Comparison of ENCODE assay signal across 8 cellular contexts in genomic region chr3:48918388-48919214, GRCh38.
DNase-seq lines count a peak whose midpoint lies in the region; ATAC-seq and TF ChIP-seq lines count a peak whose summit lies in the region.

Gene ARIH2, plus strand, starts transcription at chr3:48918842. Its CDS starts 8,717 bp downstream, at chr3:48927559.

- peak within 1 kb of the TSS; percentile 99 for H3K4me3 ChIP-seq in DOHH2 (ENCODE audit: low read length)
- H3K4me3 ChIP-seq in RWPE2 (ENCODE audit: severe bottlenecking), result peak within 1 kb of the TSS; percentile 65
- H3K4me3 ChIP-seq in fibroblast of pulmonary artery (replicated peaks; ENCODE audit: low read depth, low read length), result peak within 1 kb of the TSS; percentile 75

- H4K20me1 ChIP-seq in DOHH2 (ENCODE audit: control insufficient read depth, insufficient read depth, low read depth, low read length), result peaks cover 9% of the 10 kb centered on the region; the same call in 1 of the 2 replicates

- peak; percentile 71 for ATAC-seq in GM21717 (IDR thresholded peaks at IDR 0.05; ENCODE audit: unreplicated experiment)
- peak; percentile 91 for ATAC-seq in RWPE2 (ENCODE audit: low read depth)
- ATAC-seq in stimulated activated naive CD8-positive, alpha-beta T cell treated with anti-CD3 and anti-CD28 coated beads, Interleukin-15, amount 100 ng/mL, for 72 hours, result peak; percentile 89

- H3K9me2 ChIP-seq in DOHH2 (replicated peaks; ENCODE audit: control insufficient read depth, low read length), result no peaks in the 10 kb centered on the region

- H3K27me3 ChIP-seq in DOHH2 (ENCODE audit: control insufficient read depth, low read length) (no peaks in the 10 kb centered on the region), RWPE2 (ENCODE audit: insufficient read depth, poor library complexity, severe bottlenecking) (no peaks in the 10 kb centered on the region)

- H3K9me3 ChIP-seq in DOHH2 (ENCODE audit: control insufficient read depth, insufficient read depth, low read length) (no peaks in the 10 kb centered on the region), RWPE2 (ENCODE audit: severe bottlenecking) (no peaks in the 10 kb centered on the region)

- peaks cover 15% of the 10 kb centered on the region for H3K4me1 ChIP-seq in DOHH2 (ENCODE audit: control insufficient read depth, low read length)
- peaks cover 11% of the 10 kb centered on the region for H3K4me1 ChIP-seq in RWPE2 (ENCODE audit: insufficient read depth, poor library complexity, severe bottlenecking)

- H3K4me1 Mint-ChIP-seq in nephron, result peaks cover 14% of the 10 kb centered on the region
- peaks cover 37% of the 10 kb centered on the region for H3K4me1 Mint-ChIP-seq in stimulated activated naive CD8-positive, alpha-beta T cell treated with anti-CD3 and anti-CD28 coated beads, Interleukin-15, amount 100 ng/mL, for 72 hours

- DNase-seq in KBM-7, result peak; percentile 94
- DNase-seq in RWPE2 (ENCODE audit: low spot score), result peak; percentile 90
- peak; percentile 83 for DNase-seq in activated T-helper 9 cell treated with anti-CD3 and anti-CD28 coated beads, Interleukin-2, amount 50 U/mL, for 16 hours (ENCODE audit: low read depth)
- peak; percentile 94 for DNase-seq in fibroblast of pulmonary artery (ENCODE audit: low read depth)
- peak; percentile 92 to 95 for DNase-seq in stimulated activated naive CD8-positive, alpha-beta T cell treated with anti-CD3 and anti-CD28 coated beads, Interleukin-15, amount 100 ng/mL, for 72 hours

- H3K27me3 Mint-ChIP-seq in nephron (ENCODE audit: low read depth), result no peaks in the 10 kb centered on the region
- no peaks in the 10 kb centered on the region for H3K27me3 Mint-ChIP-seq in stimulated activated naive CD8-positive, alpha-beta T cell treated with anti-CD3 and anti-CD28 coated beads, Interleukin-15, amount 100 ng/mL, for 72 hours

- H3K4me2 ChIP-seq in DOHH2 (ENCODE audit: low read length), result peak within 1 kb of the TSS; percentile 76

- H3K79me2 ChIP-seq in DOHH2 (ENCODE audit: control insufficient read depth, low read length), result peaks cover 48% of the 10 kb centered on the region

- peak within 1 kb of the TSS; percentile 98 to 99 (median 99) for H3K27ac Mint-ChIP-seq in nephron
- H3K27ac Mint-ChIP-seq in stimulated activated naive CD8-positive, alpha-beta T cell treated with anti-CD3 and anti-CD28 coated beads, Interleukin-15, amount 100 ng/mL, for 72 hours, result peak within 1 kb of the TSS; percentile 99

- H3K9me3 Mint-ChIP-seq in nephron, result no peaks in the 10 kb centered on the region
- no peaks in the 10 kb centered on the region for H3K9me3 Mint-ChIP-seq in stimulated activated naive CD8-positive, alpha-beta T cell treated with anti-CD3 and anti-CD28 coated beads, Interleukin-15, amount 100 ng/mL, for 72 hours

- H3K36me3 Mint-ChIP-seq in nephron (ENCODE audit: low read depth), result peaks cover 5% of the 10 kb centered on the region

- peaks cover 7% of the 10 kb centered on the region for H3F3A ChIP-seq in DOHH2 (ENCODE audit: control insufficient read depth, insufficient read depth)

- H3K36me3 ChIP-seq in DOHH2 (ENCODE audit: control insufficient read depth, low read length) (peaks cover 28% of the 10 kb centered on the region), RWPE2 (ENCODE audit: low read depth) (peaks cover 18% of the 10 kb centered on the region)

- in situ Hi-C loops in KBM-7 (cut with MboI; ENCODE audit: low pct_unique_long_range_greater_than_20kb, low sequenced_read_pairs), result no loop called here

- H3K27ac ChIP-seq in DOHH2 (ENCODE audit: low read depth, low read length) (peak within 1 kb of the TSS; percentile 91), RWPE2 (ENCODE audit: poor library complexity, severe bottlenecking) (peak within 1 kb of the TSS; percentile 84)

- TF ChIP-seq CTCF in DOHH2 (IDR thresholded peaks at IDR 0.05; ENCODE audit: low read depth, low read length, poor library complexity, severe bottlenecking), result peak; percentile 14
- peak; percentile 31 for TF ChIP-seq CTCF in RWPE2 (IDR thresholded peaks at IDR 0.05; ENCODE audit: poor library complexity, severe bottlenecking)
- TF ChIP-seq CTCF in fibroblast of pulmonary artery (IDR thresholded peaks at IDR 0.05; ENCODE audit: low read length, missing control alignments), result no peak
- peak in 1 of 3 experiments; percentile 22 for TF ChIP-seq CTCF in nephron (IDR thresholded peaks at IDR 0.05; ENCODE audit: unreplicated experiment in 3 of 3)

- peak within 1 kb of the TSS; percentile 93 to 99 (median 97) for H3K4me3 Mint-ChIP-seq in nephron
- peak within 1 kb of the TSS; percentile 89 to 95 for H3K4me3 Mint-ChIP-seq in stimulated activated naive CD8-positive, alpha-beta T cell treated with anti-CD3 and anti-CD28 coated beads, Interleukin-15, amount 100 ng/mL, for 72 hours

Comparison
In these comparisons a context has a peak if more than half of its experiments do, and no peak if none do; other contexts are left out.
1. Peak in every context shown above with its lines: DNase-seq, ATAC-seq, H3K4me3 ChIP-seq and H3K27ac ChIP-seq.